In genomic region chr10:97843296-97843671, GRCh38 we compare ENCODE assay signal across 16 cellular contexts. TPM values are rescaled to one million over a fixed set of nuclear protein-coding genes. Genes with fewer than 3 reads are reported as not detected.
DNase-seq lines count a peak whose midpoint lies in the region; ATAC-seq and TF ChIP-seq lines count a peak whose summit lies in the region.
"Had no signal": no experiment of that assay in that cellular context is flagged by ENCODE, and none has a peak within 500 bp of the region (broad histone marks: within the 10 kb centered on the region; RNA-seq: fewer than 3 reads in every experiment).

No MANE protein-coding gene starts in this region.

- TF ChIP-seq CTCF in epithelial cell of esophagus (IDR thresholded peaks at IDR 0.05; ENCODE audit: insufficient read depth, low read depth, low read length, missing control alignments) = no peak

- intact Hi-C loops in Right ventricle myocardium superior (cut with DNase I) = no loop called here

- DNase-seq in COLO668 (lab: John Stamatoyannopoulos, UW; ENCODE audit: unreplicated experiment) (peak; percentile 67), ELR (ENCODE audit: low read depth) (peak; percentile 31), NCI-H2196 treated with DMSO at 0.1 percent for 48 hours (lab: John Stamatoyannopoulos, UW; ENCODE audit: unreplicated experiment) (peak; percentile 14), epithelial cell of esophagus (ENCODE audit: low read depth) (peak; percentile 40), Right ventricle myocardium superior (no peak), HuH-7.5 (ENCODE audit: low spot score) (no peak)
- DNase-seq: activated CD8-positive, alpha-beta memory T cell treated with anti-CD3 and anti-CD28 coated beads, Interleukin-2, amount 50 U/mL, for 4 hours; activated naive CD4-positive, alpha-beta T cell treated with anti-CD3 and anti-CD28 coated beads, Interleukin-2, amount 50 U/mL, for 16 hours; HFFc6; stimulated activated naive CD8-positive, alpha-beta T cell treated with anti-CD3 and anti-CD28 coated beads, Interleukin-15, Interleukin-2, amounts not matched to agents 100 U/mL and 50 U/mL, for 24 hours; T-helper 17 cell had no signal

- H3K4me3 ChIP-seq in epithelial cell of esophagus (ENCODE audit: low read length) = no peak overlapping the region
- H3K4me3 ChIP-seq: smooth muscle cell had no signal

- ATAC-seq in Right ventricle myocardium superior (ENCODE audit: poor library complexity) (no peak), GM19467 (IDR thresholded peaks at IDR 0.05; ENCODE audit: unreplicated experiment) (no peak)
- ATAC-seq: activated CD4-positive, CD25-positive, alpha-beta regulatory T cell treated with anti-CD3 and anti-CD28 coated beads, Interleukin-2, amount 50 U/mL, for 24 hours; left lobe of liver; Panc1; stimulated activated naive CD8-positive, alpha-beta T cell treated with anti-CD3 and anti-CD28 coated beads, Interleukin-15, Interleukin-2, amounts not matched to agents 100 U/mL and 50 U/mL, for 24 hours; T-helper 17 cell had no signal

RNA-seq across cellular contexts. Expression of gene GOLGA7B, which starts 6.4 kb away (rescaled TPM):
- 0.11 TPM for total RNA-seq in Right ventricle myocardium superior
- total RNA-seq: HFFc6, smooth muscle cell had no signal

Comparison
In these comparisons a context has a peak if more than half of its experiments do, and no peak if none do; other contexts are left out.
1. DNase-seq: peak in COLO668 (single experiment), ELR (single experiment), NCI-H2196 treated with DMSO at 0.1 percent for 48 hours (single experiment) and epithelial cell of esophagus (single experiment); none in Right ventricle myocardium superior (single experiment) and HuH-7.5 (single experiment).